In genomic region chr16:31134625-31135534, GRCh38 we compare ENCODE assay signal across 11 cellular contexts. TPM values are rescaled to one million over a fixed set of nuclear protein-coding genes. Genes with fewer than 3 reads are reported as not detected.
DNase-seq lines count a peak whose midpoint lies in the region; ATAC-seq and TF ChIP-seq lines count a peak whose summit lies in the region.
"Had no signal": no experiment of that assay in that cellular context is flagged by ENCODE, and none has a peak within 500 bp of the region (broad histone marks: within the 10 kb centered on the region; RNA-seq: fewer than 3 reads in every experiment).

No MANE protein-coding gene starts in this region.

- peak overlapping the region; percentile 52 for H3K4me2 ChIP-seq in neuronal stem cell (ENCODE audit: insufficient read depth, low read length, poor library complexity, severe bottlenecking)

- peak overlapping the region; percentile 10 for H3K4ac ChIP-seq in neuronal stem cell (ENCODE audit: low read length)

- H2BK120ac ChIP-seq in neuronal stem cell (ENCODE audit: low read depth, low read length): peak overlapping the region; percentile 21

- TF ChIP-seq CTCF in epithelial cell of esophagus (IDR thresholded peaks at IDR 0.05; ENCODE audit: insufficient read depth, low read depth, low read length, missing control alignments): peak; percentile 48
- no peak for TF ChIP-seq CTCF in GM13976 (IDR thresholded peaks at IDR 0.05; ENCODE audit: borderline replicate concordance, control extremely low read depth, extremely low read depth, insufficient read depth, missing control alignments)
- no peak for TF ChIP-seq CTCF in psoas muscle (IDR thresholded peaks at IDR 0.05)

- peaks cover 0 to 3% (median 0%) of the 10 kb centered on the region in 3 experiments for H3K27me3 ChIP-seq in neuronal stem cell (ENCODE audit: control insufficient read depth in 3 of 3, insufficient read depth in 3 of 3, low read depth in 1 of 3, low read length in 3 of 3)
- H3K27me3 ChIP-seq in psoas muscle (ENCODE audit: insufficient read depth in 3 of 3, low read length in 2 of 3): no peaks in the 10 kb centered on the region

- peak overlapping the region; percentile 89 for H4K91ac ChIP-seq in neuronal stem cell (ENCODE audit: low read depth, low read length, poor library complexity)

- H3K14ac ChIP-seq in neuronal stem cell (ENCODE audit: low read length): peak overlapping the region; percentile 17

- H2BK5ac ChIP-seq in neuronal stem cell (ENCODE audit: low read length): peak overlapping the region; percentile 19

- no peaks in the 10 kb centered on the region for H3K9me3 ChIP-seq in neuronal stem cell (replicated peaks in 1 of 2; ENCODE audit: control insufficient read depth in 2 of 2, insufficient read depth in 1 of 2, low read depth in 1 of 2, low read length in 2 of 2)
- H3K9me3 ChIP-seq in psoas muscle: no peaks in the 10 kb centered on the region

- peaks cover 2% of the 10 kb centered on the region for H3K79me1 ChIP-seq in neuronal stem cell (ENCODE audit: low read depth, low read length)

- no peak overlapping the region for H3K9ac ChIP-seq in neuronal stem cell (ENCODE audit: low read depth, low read length, poor library complexity)

- H3K27ac ChIP-seq in neuronal stem cell (replicated peaks; ENCODE audit: low read length): no peak overlapping the region
- no peak overlapping the region for H3K27ac ChIP-seq in psoas muscle

- DNase-seq in DMS153 treated with DMSO at 0.1 percent for 48 hours (lab: John Stamatoyannopoulos, UW; ENCODE audit: unreplicated experiment) (peak; percentile 28), NCI-H2171 treated with DMSO at 0.1 percent for 48 hours (lab: John Stamatoyannopoulos, UW) (peak; percentile 97), epithelial cell of esophagus (ENCODE audit: low read depth) (peak; percentile 73), neuronal stem cell (ENCODE audit: low spot score) (no peak), GM13976 (ENCODE audit: low spot score) (no peak), psoas muscle (no peak)
- no peak for DNase-seq in activated CD8-positive, alpha-beta memory T cell treated with anti-CD3 and anti-CD28 coated beads for 24 hours
- DNase-seq: HFFc6; Karpas-422; stimulated activated CD4-positive, alpha-beta T cell treated with anti-CD3 and anti-CD28 coated beads, Interleukin-2, amount 100 ng/mL, for 48 hours had no signal

- peak overlapping the region; percentile 83 for H3K4me3 ChIP-seq in epithelial cell of esophagus (ENCODE audit: low read length)
- peak overlapping the region in 1 of 2 donors; percentile 26 for H3K4me3 ChIP-seq in neuronal stem cell (ENCODE audit: low read length in 2 of 2)
- no peak overlapping the region for H3K4me3 ChIP-seq in psoas muscle

- H2AFZ ChIP-seq in neuronal stem cell (ENCODE audit: low read length): peak overlapping the region; percentile 59

- ATAC-seq in GM19452 (IDR thresholded peaks at IDR 0.05; ENCODE audit: unreplicated experiment) (no peak), psoas muscle (no peak)

- peak overlapping the region; percentile 95 for H3K18ac ChIP-seq in neuronal stem cell (ENCODE audit: low read length)

- peak overlapping the region; percentile 20 for H2AK5ac ChIP-seq in neuronal stem cell (ENCODE audit: low read depth, low read length)

- peaks cover 15 to 21% of the 10 kb centered on the region in 2 donors for H3K4me1 ChIP-seq in neuronal stem cell (ENCODE audit: control insufficient read depth in 2 of 2, insufficient read depth in 1 of 2, low read depth in 1 of 2, low read length in 2 of 2)
- peaks cover 12% of the 10 kb centered on the region for H3K4me1 ChIP-seq in psoas muscle

- peak overlapping the region; percentile 97 for H2BK15ac ChIP-seq in neuronal stem cell (ENCODE audit: low read length)

- no CpG with 5 or more reads among the region's 18 CpGs for WGBS in neuronal stem cell (ENCODE audit: extremely low coverage in 2 of 2, insufficient read length in 2 of 2, insufficient replicate concordance in 1 of 2), 2 donors
- 28 to 30% (median 28%) methylated on average over 17 to 18 of the region's 18 CpGs for WGBS in psoas muscle, 3 donors

- peak overlapping the region; percentile 40 for H3K23ac ChIP-seq in neuronal stem cell (ENCODE audit: low read depth, low read length, poor library complexity)

- H4K8ac ChIP-seq in neuronal stem cell (ENCODE audit: low read depth, low read length): no peak overlapping the region

- intact Hi-C loops in psoas muscle (cut with DNase I): no loop called here

- peak overlapping the region; percentile 75 for H2BK12ac ChIP-seq in neuronal stem cell (ENCODE audit: low read length)

- in situ Hi-C loops in GM13976 (cut with MboI; ENCODE audit: low sequenced_read_pairs, unreplicated experiment): no loop called here

- peaks cover 13 to 28% of the 10 kb centered on the region in 2 donors for H3K36me3 ChIP-seq in neuronal stem cell (replicated peaks in 1 of 2; ENCODE audit: control insufficient read depth in 2 of 2, insufficient read depth in 2 of 2, low read length in 2 of 2)
- H3K36me3 ChIP-seq in psoas muscle (ENCODE audit: insufficient read depth in 1 of 2, low read depth in 1 of 2): peaks cover 0 to 26% of the 10 kb centered on the region in 2 donors

RNA-seq across cellular contexts. Expression of gene PRSS8, which starts 0.6 kb away (rescaled TPM):
- polyA plus RNA-seq in neuronal stem cell (2013, experiment 1 of 2): 4.4 TPM
- 4.4 TPM for polyA plus RNA-seq in neuronal stem cell (2013, experiment 2 of 2)
- total RNA-seq in psoas muscle: not detected
- polyA plus RNA-seq in psoas muscle: under 1 TPM in 2 of 3 donors, not detected in 1; 0.07 to 0.22 TPM
- total RNA-seq: HFFc6 had no signal

RNA-seq across cellular contexts. Expression of gene PRSS36, which starts 15.0 kb away (rescaled TPM):
- polyA plus RNA-seq in neuronal stem cell (2013, experiment 1 of 2): 1.1 TPM
- polyA plus RNA-seq in neuronal stem cell (2013, experiment 2 of 2): 0.82 TPM
- total RNA-seq in psoas muscle: 1 to 10 TPM in 1 of 4 donors, under 1 TPM in 3; 0.47 to 1.1 (median 0.67) TPM
- 1 to 10 TPM in 2 of 3 donors, under 1 TPM in 1; 0.24 to 1.7 (median 1.3) TPM for polyA plus RNA-seq in psoas muscle

RNA-seq across cellular contexts. Expression of gene KAT8, which starts 17.4 kb away (rescaled TPM):
- 52.1 TPM for polyA plus RNA-seq in neuronal stem cell (2013, experiment 1 of 2)
- 52.7 TPM for polyA plus RNA-seq in neuronal stem cell (2013, experiment 2 of 2)
- total RNA-seq in psoas muscle: 10 to 100 TPM; 39.9 to 75.4 (median 61.2) TPM
- 10 to 100 TPM; 36.1 to 56.7 (median 51.2) TPM for polyA plus RNA-seq in psoas muscle

RNA-seq across cellular contexts. Expression of gene BCKDK, which starts 26.7 kb away (rescaled TPM):
- 33.0 TPM for polyA plus RNA-seq in neuronal stem cell (2013, experiment 1 of 2)
- polyA plus RNA-seq in neuronal stem cell (2013, experiment 2 of 2): 30.7 TPM
- total RNA-seq in psoas muscle: 10 to 100 TPM; 36.7 to 72.8 (median 55.4) TPM
- polyA plus RNA-seq in psoas muscle: 10 to 100 TPM; 46.6 to 58.6 (median 47.3) TPM

RNA-seq across cellular contexts. Expression of gene VKORC1, which starts 40.3 kb away (rescaled TPM):
- 92.1 TPM for polyA plus RNA-seq in neuronal stem cell (2013, experiment 1 of 2)
- polyA plus RNA-seq in neuronal stem cell (2013, experiment 2 of 2): 93.7 TPM
- total RNA-seq in psoas muscle: 10 to 100 TPM; 13.3 to 17.8 (median 16.5) TPM
- polyA plus RNA-seq in psoas muscle: 10 to 100 TPM; 28.6 to 57.0 (median 48.3) TPM

Comparison
In these comparisons a context has a peak if more than half of its experiments do, and no peak if none do; other contexts are left out.
1. DNase-seq: peak in DMS153 treated with DMSO at 0.1 percent for 48 hours (single experiment), NCI-H2171 treated with DMSO at 0.1 percent for 48 hours (single experiment) and epithelial cell of esophagus (single experiment); none in neuronal stem cell (single experiment), activated CD8-positive, alpha-beta memory T cell treated with anti-CD3 and anti-CD28 coated beads for 24 hours (single experiment), GM13976 (single experiment) and psoas muscle (0 of 2).